In the genomic region with DNA sequence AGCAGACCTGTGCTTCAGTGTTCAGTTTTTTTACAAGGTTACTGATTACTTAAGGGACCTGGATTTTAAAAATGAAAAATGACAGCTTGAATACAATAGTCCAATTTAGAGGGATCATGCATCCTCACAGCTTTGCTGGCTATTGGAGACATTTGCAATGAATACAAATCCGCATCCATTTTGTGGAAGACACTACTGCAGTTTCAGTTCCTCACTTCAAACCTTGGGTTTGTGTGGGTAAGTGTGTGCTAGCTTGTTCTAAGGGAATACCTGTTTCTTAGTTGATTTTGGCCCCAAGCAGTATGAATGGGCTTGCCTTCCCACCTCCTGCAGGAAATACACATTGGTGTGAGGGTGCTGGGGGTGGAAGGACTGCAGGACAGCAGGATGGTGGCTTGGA, we compare ENCODE assay signal across 1 cellular context.
TF ChIP-seq lines count a peak whose summit lies in the region.

No MANE protein-coding gene starts in this region.

TF ChIP-seq in GM12878, 131 proteins besides CTCF, POLR2A, EP300 and RAD21 (continued from another document):
- no peak for TF ChIP-seq CUX1 (IDR thresholded peaks at IDR 0.05; ENCODE audit: insufficient replicate concordance, low read depth, low read length)
